16 cellular contexts compared by ENCODE assay signal in the genomic region with DNA sequence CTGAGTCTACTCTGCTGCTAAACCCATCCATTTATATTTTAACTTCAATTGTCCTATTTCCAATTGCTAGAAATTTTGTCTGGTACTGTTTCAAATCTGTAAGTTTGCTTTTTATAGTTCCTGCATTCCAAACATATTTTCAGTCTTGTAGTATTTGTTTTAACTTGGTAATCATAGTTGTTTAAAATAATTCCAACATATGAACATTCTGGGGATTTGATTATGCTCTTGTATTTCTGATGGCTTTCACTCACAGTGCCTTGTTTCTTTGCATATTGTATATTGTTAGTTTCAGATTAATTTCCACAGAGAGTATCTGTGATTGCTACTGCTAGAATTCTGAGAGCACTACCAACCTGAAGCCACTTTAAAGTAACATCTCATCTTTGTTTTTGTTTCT.
DNase-seq lines count a peak whose midpoint lies in the region; ATAC-seq and TF ChIP-seq lines count a peak whose summit lies in the region.
"Had no signal": no experiment of that assay in that cellular context is flagged by ENCODE, and none has a peak within 500 bp of the region (broad histone marks: within the 10 kb centered on the region; RNA-seq: fewer than 3 reads in every experiment).

No MANE protein-coding gene starts in this region.

- intact Hi-C loops in Calu3 (cut with micrococcal nuclease; ENCODE audit: unreplicated experiment): no loop called here

- no peak for DNase-seq in Calu3
- peak; percentile 3 for DNase-seq in LHCN-M2 (ENCODE audit: low read depth)
- DNase-seq in choroid plexus epithelial cell (ENCODE audit: low read depth): peak; percentile 21
- DNase-seq in osteocyte (ENCODE audit: extremely low spot score, unreplicated experiment): no peak
- no peak for DNase-seq in GM19238 (ENCODE audit: insufficient read length, low spot score)
- no peak for DNase-seq in NCI-H187 (lab: John Stamatoyannopoulos, UW)
- DNase-seq: C1 segment of cervical spinal cord, H7, MV-4-11, NCI-H1417, NCI-H2029, NCI-H2171, NCI-H446, NCI-H748 treated with DMSO at 0.1 percent for 48 hours, OCI-M1 had no signal

- no peaks in the 10 kb centered on the region for H3K27me3 Mint-ChIP-seq in Calu3 (ENCODE audit: unreplicated experiment)
- H3K27me3 Mint-ChIP-seq in osteocyte (ENCODE audit: unreplicated experiment): no peaks in the 10 kb centered on the region

- H3K27ac Mint-ChIP-seq in Calu3 (ENCODE audit: unreplicated experiment): peak overlapping the region; percentile 55
- peak overlapping the region; percentile 15 for H3K27ac Mint-ChIP-seq in osteocyte (ENCODE audit: unreplicated experiment)

- no peaks in the 10 kb centered on the region for H3K36me3 Mint-ChIP-seq in Calu3 (ENCODE audit: insufficient read depth, unreplicated experiment)
- peaks cover 1% of the 10 kb centered on the region for H3K36me3 Mint-ChIP-seq in osteocyte (ENCODE audit: unreplicated experiment)

- H3K4me1 Mint-ChIP-seq in Calu3 (ENCODE audit: low read depth, unreplicated experiment) (peaks cover 36% of the 10 kb centered on the region), osteocyte (ENCODE audit: unreplicated experiment) (peaks cover 18% of the 10 kb centered on the region)

- no TSS peak for BruUV-seq in Calu3 (replicated peaks; lab: Mats Ljungman, UMichigan)

- no peak overlapping the region for H3K4me3 Mint-ChIP-seq in Calu3 (ENCODE audit: low read depth, unreplicated experiment)
- H3K4me3 Mint-ChIP-seq in osteocyte (ENCODE audit: unreplicated experiment): no peak overlapping the region

- peaks cover 2% of the 10 kb centered on the region for H3K9me3 Mint-ChIP-seq in Calu3 (ENCODE audit: low read depth, unreplicated experiment)
- H3K9me3 Mint-ChIP-seq in osteocyte (ENCODE audit: unreplicated experiment): peaks cover 27% of the 10 kb centered on the region

- CTCF ChIA-PET in Calu3 (lab: Charles Lee): no interaction called here

- no peak for TF ChIP-seq CTCF in Calu3 (IDR thresholded peaks at IDR 0.05; ENCODE audit: unreplicated experiment)
- no peak for TF ChIP-seq CTCF in choroid plexus epithelial cell (conservative IDR thresholded peaks at IDR 0.05; ENCODE audit: low read depth, low read length)
- no peak for TF ChIP-seq CTCF in osteocyte (IDR thresholded peaks at IDR 0.05)

- ATAC-seq in GM18909 (IDR thresholded peaks at IDR 0.05; ENCODE audit: poor library complexity, unreplicated experiment): no peak

- no peak overlapping the region for H3K4me3 ChIP-seq in choroid plexus epithelial cell (ENCODE audit: low read depth, low read length)

Comparison
In these comparisons a context has a peak if more than half of its experiments do, and no peak if none do; other contexts are left out.
1. DNase-seq: peak in LHCN-M2 (single experiment) and choroid plexus epithelial cell (single experiment); none in Calu3 (single experiment), osteocyte (single experiment), GM19238 (single experiment) and NCI-H187 (0 of 2).